Comparison of ENCODE assay signal across 9 cellular contexts in the genomic region with DNA sequence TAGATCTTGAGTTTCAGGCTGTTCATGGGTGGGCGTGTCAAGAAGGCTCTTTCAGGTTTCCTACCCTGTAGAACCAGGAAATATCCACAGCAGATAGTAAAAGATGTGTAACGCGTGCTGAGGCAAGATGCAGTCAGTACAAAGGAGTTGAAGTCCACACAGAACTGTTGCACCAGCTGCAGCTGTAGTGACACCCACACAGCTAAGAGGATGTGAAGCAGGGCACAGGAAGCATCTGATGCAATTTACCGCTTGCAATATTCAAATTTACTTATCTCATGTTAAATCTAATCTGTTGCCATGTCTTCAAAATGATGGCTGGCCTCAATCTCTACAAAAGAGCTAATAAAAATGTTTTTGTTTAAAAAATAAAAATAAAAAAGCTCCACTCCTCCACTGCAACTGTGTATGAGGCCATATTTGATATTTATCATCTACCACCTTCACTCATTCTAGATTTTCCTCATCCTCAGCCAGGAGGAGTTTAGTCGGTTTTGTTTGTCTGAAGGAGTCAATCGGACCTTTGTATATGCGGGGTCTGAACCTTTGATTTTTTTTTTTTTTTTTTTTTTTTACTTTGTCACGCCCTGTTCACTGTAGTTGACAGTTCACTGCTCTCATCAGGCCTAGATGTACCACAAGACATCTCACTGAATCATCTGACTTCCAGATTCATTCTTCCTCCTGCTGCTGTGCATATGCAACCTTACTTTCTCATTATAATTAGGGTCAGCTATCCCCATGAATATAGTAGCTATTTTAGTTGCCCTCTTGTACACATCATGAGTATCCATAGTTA.
DNase-seq lines count a peak whose midpoint lies in the region; TF ChIP-seq lines count a peak whose summit lies in the region.
"Had no signal": no experiment of that assay in that cellular context is flagged by ENCODE, and none has a peak within 500 bp of the region (broad histone marks: within the 10 kb centered on the region; RNA-seq: fewer than 3 reads in every experiment).

No MANE protein-coding gene starts in this region.

- no peaks in the 10 kb centered on the region for H3K27me3 ChIP-seq in MM.1S (replicated peaks; ENCODE audit: insufficient read depth, low read length)

- no peak overlapping the region for H2AFZ ChIP-seq in MM.1S (ENCODE audit: low read length)

- no peaks in the 10 kb centered on the region for H3K36me3 ChIP-seq in MM.1S (replicated peaks; ENCODE audit: insufficient read depth, low read length)
- H3K36me3 ChIP-seq: heart right ventricle had no signal

- H3K9me3 Mint-ChIP-seq in IgD-negative memory B cell: peaks cover 0 to 3% (median 3%) of the 10 kb centered on the region in 3 donors
- H3K9me3 Mint-ChIP-seq in activated T-helper 1 cell treated with anti-CD3 and anti-CD28 coated beads, Interleukin-12 subunit alpha, Interleukin-12 subunit beta, Interleukin-2, Interleukin-4 antibody, amounts not matched to agents 30 ng/mL and 10 ng/mL and 1 ng/mL, durations not matched to agents 14 hours and 24 hours and 36 hours: peaks cover 16% of the 10 kb centered on the region

- H3K27ac Mint-ChIP-seq in IgD-negative memory B cell: peak overlapping the region; percentile 46 to 96 (median 95)
- H3K27ac Mint-ChIP-seq in activated T-helper 1 cell treated with anti-CD3 and anti-CD28 coated beads, Interleukin-12 subunit alpha, Interleukin-12 subunit beta, Interleukin-2, Interleukin-4 antibody, amounts not matched to agents 30 ng/mL and 10 ng/mL and 1 ng/mL, durations not matched to agents 14 hours and 24 hours and 36 hours: peak overlapping the region; percentile 97

- no peaks in the 10 kb centered on the region for H3K4me1 ChIP-seq in MM.1S (ENCODE audit: low read length)

- no peaks in the 10 kb centered on the region for H3K79me2 ChIP-seq in MM.1S (ENCODE audit: low read length)

- H3K27ac ChIP-seq in MM.1S (ENCODE audit: low read length): no peak overlapping the region

- no peaks in the 10 kb centered on the region for H3F3A ChIP-seq in MM.1S (ENCODE audit: insufficient read depth, low read length)

- intact Hi-C loops in activated T-helper 1 cell treated with anti-CD3 and anti-CD28 coated beads, Interleukin-12 subunit alpha, Interleukin-12 subunit beta, Interleukin-2, Interleukin-4 antibody, amounts not matched to agents 30 ng/mL and 10 ng/mL and 1 ng/mL, durations not matched to agents 14 hours and 24 hours and 36 hours (cut with micrococcal nuclease): loop anchor here (1.0 to 5.0 kb wide), 3 partner anchors 8 to 1255 kb away; no protein-coding TSS in a partner anchor

- H3K36me3 Mint-ChIP-seq in IgD-negative memory B cell: peaks cover 5% of the 10 kb centered on the region
- peaks cover 24% of the 10 kb centered on the region for H3K36me3 Mint-ChIP-seq in activated T-helper 1 cell treated with anti-CD3 and anti-CD28 coated beads, Interleukin-12 subunit alpha, Interleukin-12 subunit beta, Interleukin-2, Interleukin-4 antibody, amounts not matched to agents 30 ng/mL and 10 ng/mL and 1 ng/mL, durations not matched to agents 14 hours and 24 hours and 36 hours (ENCODE audit: low read depth)

- no peaks in the 10 kb centered on the region for H3K9me3 ChIP-seq in MM.1S (replicated peaks; ENCODE audit: insufficient read depth, low read length)

- TF ChIP-seq CTCF in MM.1S (IDR thresholded peaks at IDR 0.05; ENCODE audit: low read length): no peak

- no peaks in the 10 kb centered on the region for H3K9me2 ChIP-seq in MM.1S (replicated peaks; ENCODE audit: insufficient read depth, low read length)

- DNase-seq in activated gamma-delta T cell treated with Interleukin-2 at 50 U/mL for 16 hours: peak; percentile 40
- no peak for DNase-seq in activated gamma-delta T cell (lab: John Stamatoyannopoulos, UW)
- DNase-seq in activated T-helper 1 cell treated with anti-CD3 and anti-CD28 coated beads, Interleukin-12 subunit alpha, Interleukin-12 subunit beta, Interleukin-2, Interleukin-4 antibody, amounts not matched to agents 30 ng/mL and 10 ng/mL and 1 ng/mL, durations not matched to agents 14 hours and 24 hours and 36 hours (ENCODE audit: low spot score): peak; percentile 42
- DNase-seq in stimulated activated CD8-positive, alpha-beta memory T cell treated with anti-CD3 and anti-CD28 coated beads, Interleukin-4, amount 100 ng/mL, for 24 hours (ENCODE audit: low read depth): peak; percentile 15
- no peak for DNase-seq in HUDEP-2 (lab: John Stamatoyannopoulos, UW; ENCODE audit: unreplicated experiment in 76 of 76)
- no peak for DNase-seq in NCI-H510A treated with DMSO at 0.1 percent for 48 hours (lab: John Stamatoyannopoulos, UW)
- no peak for DNase-seq in MM.1S
- DNase-seq: heart right ventricle had no signal

- H3K27me3 Mint-ChIP-seq in IgD-negative memory B cell: no peaks in the 10 kb centered on the region
- H3K27me3 Mint-ChIP-seq in activated T-helper 1 cell treated with anti-CD3 and anti-CD28 coated beads, Interleukin-12 subunit alpha, Interleukin-12 subunit beta, Interleukin-2, Interleukin-4 antibody, amounts not matched to agents 30 ng/mL and 10 ng/mL and 1 ng/mL, durations not matched to agents 14 hours and 24 hours and 36 hours (ENCODE audit: insufficient read depth): no peaks in the 10 kb centered on the region

- H3K4me1 Mint-ChIP-seq in IgD-negative memory B cell: peaks cover 29 to 43% (median 35%) of the 10 kb centered on the region in 3 donors
- peaks cover 71% of the 10 kb centered on the region for H3K4me1 Mint-ChIP-seq in activated T-helper 1 cell treated with anti-CD3 and anti-CD28 coated beads, Interleukin-12 subunit alpha, Interleukin-12 subunit beta, Interleukin-2, Interleukin-4 antibody, amounts not matched to agents 30 ng/mL and 10 ng/mL and 1 ng/mL, durations not matched to agents 14 hours and 24 hours and 36 hours (ENCODE audit: low read depth)

- H3K9ac ChIP-seq in MM.1S (ENCODE audit: low read length): no peak overlapping the region

- no peak overlapping the region for H3K4me3 ChIP-seq in MM.1S (ENCODE audit: low read length)
- H3K4me3 ChIP-seq: heart right ventricle had no signal

- H4K20me1 ChIP-seq in MM.1S (ENCODE audit: insufficient read depth, low read length): no peaks in the 10 kb centered on the region

- no peak overlapping the region for H3K4me2 ChIP-seq in MM.1S (ENCODE audit: low read depth, low read length)

- H3K4me3 Mint-ChIP-seq in IgD-negative memory B cell: peak overlapping the region; percentile 7 to 60 (median 42)
- H3K4me3 Mint-ChIP-seq in activated T-helper 1 cell treated with anti-CD3 and anti-CD28 coated beads, Interleukin-12 subunit alpha, Interleukin-12 subunit beta, Interleukin-2, Interleukin-4 antibody, amounts not matched to agents 30 ng/mL and 10 ng/mL and 1 ng/mL, durations not matched to agents 14 hours and 24 hours and 36 hours: peak overlapping the region; percentile 71

Comparison
In these comparisons a context has a peak if more than half of its experiments do, and no peak if none do; other contexts are left out.
1. DNase-seq: peak in activated gamma-delta T cell treated with Interleukin-2 at 50 U/mL for 16 hours (single experiment), activated T-helper 1 cell treated with anti-CD3 and anti-CD28 coated beads, Interleukin-12 subunit alpha, Interleukin-12 subunit beta, Interleukin-2, Interleukin-4 antibody, amounts not matched to agents 30 ng/mL and 10 ng/mL and 1 ng/mL, durations not matched to agents 14 hours and 24 hours and 36 hours (single experiment) and stimulated activated CD8-positive, alpha-beta memory T cell treated with anti-CD3 and anti-CD28 coated beads, Interleukin-4, amount 100 ng/mL, for 24 hours (single experiment); none in activated gamma-delta T cell (single experiment), HUDEP-2 (0 of 76), NCI-H510A treated with DMSO at 0.1 percent for 48 hours (single experiment) and MM.1S (single experiment).